24 cellular contexts compared by ENCODE assay signal in the genomic region with DNA sequence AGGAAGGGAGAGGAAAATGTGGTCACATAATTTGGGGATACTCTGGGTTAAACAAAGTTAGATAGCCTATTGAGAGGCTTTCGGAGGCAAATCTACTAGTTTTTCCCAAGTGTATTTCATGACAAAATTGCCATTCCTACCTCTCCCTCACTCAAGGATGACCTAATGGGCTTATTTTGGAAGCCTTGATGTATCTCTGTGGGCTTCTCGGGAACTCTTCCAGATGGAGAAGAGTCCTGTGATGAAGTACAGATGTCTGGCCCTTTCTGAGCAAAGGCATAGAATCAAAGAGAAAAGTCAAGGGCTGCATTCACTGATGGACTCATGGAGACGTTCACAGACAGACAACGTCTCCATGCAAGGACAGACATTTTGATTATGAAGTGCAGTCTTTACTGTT.
DNase-seq lines count a peak whose midpoint lies in the region; ATAC-seq and TF ChIP-seq lines count a peak whose summit lies in the region.
"Had no signal": no experiment of that assay in that cellular context is flagged by ENCODE, and none has a peak within 500 bp of the region (broad histone marks: within the 10 kb centered on the region; RNA-seq: fewer than 3 reads in every experiment).

No MANE protein-coding gene starts in this region.

- H2AFZ ChIP-seq in smooth muscle cell (ENCODE audit: low read depth) = no peak overlapping the region
- H2AFZ ChIP-seq: PC-9 had no signal

- H3K4me1 Mint-ChIP-seq in CD4-positive, alpha-beta T cell (ENCODE audit: low read depth) = peaks cover 13% of the 10 kb centered on the region

- no peak overlapping the region for H3K4me2 ChIP-seq in smooth muscle cell
- H3K4me2 ChIP-seq: A549, PC-9 had no signal

- H3K79me2 ChIP-seq in smooth muscle cell (ENCODE audit: low read depth) = no peaks in the 10 kb centered on the region

- no peak for ATAC-seq in CD4-positive, alpha-beta T cell (ENCODE audit: poor library complexity)
- ATAC-seq: A549, Right ventricle myocardium inferior had no signal

- no peaks in the 10 kb centered on the region for H3K9me3 Mint-ChIP-seq in CD4-positive, alpha-beta T cell

- no peak for TF ChIP-seq CTCF in fibroblast of mammary gland (conservative IDR thresholded peaks at IDR 0.05; ENCODE audit: control insufficient read depth, insufficient read depth, low read depth, low read length)
- no peak for TF ChIP-seq CTCF in CD4-positive, alpha-beta T cell (IDR thresholded peaks at IDR 0.05)
- no peak for TF ChIP-seq CTCF in smooth muscle cell (IDR thresholded peaks at IDR 0.05; ENCODE audit: borderline replicate concordance, insufficient read depth, poor library complexity, severe bottlenecking)

- peaks cover 7% of the 10 kb centered on the region for H3K4me1 ChIP-seq in smooth muscle cell (ENCODE audit: low read depth)
- H3K4me1 ChIP-seq: A549, BE2C, HAP-1 had no signal

- no peaks in the 10 kb centered on the region for H3K9me3 ChIP-seq in CD4-positive, alpha-beta T cell (ENCODE audit: control insufficient read depth, low read length)
- no peaks in the 10 kb centered on the region for H3K9me3 ChIP-seq in smooth muscle cell (replicated peaks; ENCODE audit: low read depth)
- H3K9me3 ChIP-seq: A549, BE2C, HAP-1 had no signal

- no peak overlapping the region for H3K4me3 Mint-ChIP-seq in CD4-positive, alpha-beta T cell
- H3K4me3 Mint-ChIP-seq: CD14-positive monocyte had no signal

- no peak overlapping the region for H3K27ac Mint-ChIP-seq in CD4-positive, alpha-beta T cell
- H3K27ac Mint-ChIP-seq: CD14-positive monocyte had no signal

- WGBS in smooth muscle cell (ENCODE audit: low lambda C conversion rate) = 80% methylated on average over 4 of the region's 4 CpGs

- DNase-seq in AG20443 (ENCODE audit: low spot score) (peak; percentile 38), GM04504 (ENCODE audit: low read depth) (peak; percentile 17), fibroblast of mammary gland (ENCODE audit: low read depth) (peak; percentile 85), stromal cell of bone marrow (ENCODE audit: low read depth) (peak; percentile 49), erythroblast (lab: John Stamatoyannopoulos, UW) (no peak), smooth muscle cell (lab: John Stamatoyannopoulos, UW; ENCODE audit: unreplicated experiment) (no peak)
- no peak for DNase-seq in CD4-positive, alpha-beta T cell
- DNase-seq: BE2C, Calu3, DMS79 treated with DMSO at 0.1 percent for 48 hours, GOT3, KBM-7, MV-4-11, NCI-H1105, NCI-H1436 treated with DMSO at 0.1 percent for 48 hours, NCI-H187 treated with DMSO at 0.1 percent for 48 hours, NCI-H446, NCI-H524 treated with DMSO at 0.1 percent for 48 hours, NCI-H774, PC-9 had no signal

- H4K20me1 ChIP-seq in smooth muscle cell (ENCODE audit: low read depth) = no peaks in the 10 kb centered on the region

- intact Hi-C loops in CD4-positive, alpha-beta T cell (cut with DNase I, micrococcal nuclease) = no loop called here

- TF ChIP-seq POLR2A in erythroblast (IDR thresholded peaks at IDR 0.05; ENCODE audit: low read length) = no peak

- no peak overlapping the region for H3K9ac ChIP-seq in smooth muscle cell (ENCODE audit: low read depth)

- CTCF ChIA-PET in CD4-positive, alpha-beta T cell (lab: Charles Lee) = no interaction called here

- no peaks in the 10 kb centered on the region for H3K36me3 ChIP-seq in smooth muscle cell (ENCODE audit: low read depth)
- H3K36me3 ChIP-seq: BE2C, HAP-1 had no signal

- H3K4me3 ChIP-seq in fibroblast of mammary gland (ENCODE audit: control insufficient read depth, low read depth, low read length) (no peak overlapping the region), smooth muscle cell (no peak overlapping the region)
- H3K4me3 ChIP-seq: A549, HAP-1, PC-9 had no signal

- no peaks in the 10 kb centered on the region for H3K27me3 Mint-ChIP-seq in CD4-positive, alpha-beta T cell

- no peak overlapping the region for H3K27ac ChIP-seq in CD4-positive, alpha-beta T cell (ENCODE audit: low read depth, low read length)
- no peak overlapping the region for H3K27ac ChIP-seq in smooth muscle cell (ENCODE audit: low read depth)
- H3K27ac ChIP-seq: A549, PC-9 had no signal

- no peaks in the 10 kb centered on the region for H3K36me3 Mint-ChIP-seq in CD4-positive, alpha-beta T cell (ENCODE audit: low read depth)
- H3K36me3 Mint-ChIP-seq: CD14-positive monocyte had no signal

- H3F3A ChIP-seq in smooth muscle cell (ENCODE audit: low read depth) = no peaks in the 10 kb centered on the region

- no peaks in the 10 kb centered on the region for H3K27me3 ChIP-seq in CD4-positive, alpha-beta T cell (ENCODE audit: control insufficient read depth, insufficient read depth, low read length)
- no peaks in the 10 kb centered on the region for H3K27me3 ChIP-seq in smooth muscle cell (ENCODE audit: low read depth)
- H3K27me3 ChIP-seq: BE2C had no signal

- POLR2A ChIA-PET in CD4-positive, alpha-beta T cell (lab: Charles Lee) = no interaction called here

Comparison
In these comparisons a context has a peak if more than half of its experiments do, and no peak if none do; other contexts are left out.
1. DNase-seq: peak in AG20443 (single experiment), GM04504 (single experiment), fibroblast of mammary gland (single experiment) and stromal cell of bone marrow (single experiment); none in erythroblast (0 of 2), CD4-positive, alpha-beta T cell (0 of 10) and smooth muscle cell (single experiment).